Comparison of ENCODE assay signal across 2 cellular contexts in the genomic region with DNA sequence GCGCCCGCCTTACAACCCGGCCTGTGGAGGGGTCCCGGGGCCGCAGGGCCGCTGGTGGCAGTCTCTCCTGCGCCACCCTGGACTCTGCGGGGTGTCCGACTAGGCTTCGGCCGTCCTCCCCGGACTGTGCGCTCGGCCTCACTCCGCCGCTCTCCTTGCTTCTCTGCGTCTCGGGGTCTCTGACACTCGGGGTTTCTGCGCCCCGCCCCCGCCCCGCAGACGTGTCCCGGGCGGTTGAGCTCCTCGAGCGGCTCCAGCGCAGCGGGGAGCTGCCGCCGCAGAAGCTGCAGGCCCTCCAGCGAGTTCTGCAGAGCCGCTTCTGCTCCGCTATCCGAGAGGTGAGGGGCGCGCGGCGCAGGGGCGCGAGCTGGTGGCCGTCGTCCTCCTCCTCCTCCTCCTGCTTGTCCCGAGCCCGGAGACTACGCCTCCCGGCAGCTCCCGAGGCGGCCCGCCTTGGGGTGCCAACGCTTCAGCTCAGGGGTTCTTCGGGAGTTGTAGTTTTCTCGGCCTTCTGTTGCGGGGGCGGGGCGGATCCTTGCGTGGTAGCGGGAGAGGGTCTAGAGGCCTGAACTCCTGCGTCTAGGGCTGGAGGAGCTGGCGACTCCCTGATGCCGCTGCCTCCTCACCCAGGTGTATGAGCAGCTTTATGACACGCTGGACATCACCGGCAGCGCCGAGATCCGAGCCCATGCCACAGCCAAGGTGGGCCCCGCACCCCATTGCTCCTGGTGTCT.
TF ChIP-seq lines count a peak whose summit lies in the region.

No MANE protein-coding gene starts in this region.

TF ChIP-seq in HEK293, 187 proteins besides CTCF, POLR2A, EP300 and RAD21 (continued from another document and continues in another):
- TF ChIP-seq, protein P1, sequence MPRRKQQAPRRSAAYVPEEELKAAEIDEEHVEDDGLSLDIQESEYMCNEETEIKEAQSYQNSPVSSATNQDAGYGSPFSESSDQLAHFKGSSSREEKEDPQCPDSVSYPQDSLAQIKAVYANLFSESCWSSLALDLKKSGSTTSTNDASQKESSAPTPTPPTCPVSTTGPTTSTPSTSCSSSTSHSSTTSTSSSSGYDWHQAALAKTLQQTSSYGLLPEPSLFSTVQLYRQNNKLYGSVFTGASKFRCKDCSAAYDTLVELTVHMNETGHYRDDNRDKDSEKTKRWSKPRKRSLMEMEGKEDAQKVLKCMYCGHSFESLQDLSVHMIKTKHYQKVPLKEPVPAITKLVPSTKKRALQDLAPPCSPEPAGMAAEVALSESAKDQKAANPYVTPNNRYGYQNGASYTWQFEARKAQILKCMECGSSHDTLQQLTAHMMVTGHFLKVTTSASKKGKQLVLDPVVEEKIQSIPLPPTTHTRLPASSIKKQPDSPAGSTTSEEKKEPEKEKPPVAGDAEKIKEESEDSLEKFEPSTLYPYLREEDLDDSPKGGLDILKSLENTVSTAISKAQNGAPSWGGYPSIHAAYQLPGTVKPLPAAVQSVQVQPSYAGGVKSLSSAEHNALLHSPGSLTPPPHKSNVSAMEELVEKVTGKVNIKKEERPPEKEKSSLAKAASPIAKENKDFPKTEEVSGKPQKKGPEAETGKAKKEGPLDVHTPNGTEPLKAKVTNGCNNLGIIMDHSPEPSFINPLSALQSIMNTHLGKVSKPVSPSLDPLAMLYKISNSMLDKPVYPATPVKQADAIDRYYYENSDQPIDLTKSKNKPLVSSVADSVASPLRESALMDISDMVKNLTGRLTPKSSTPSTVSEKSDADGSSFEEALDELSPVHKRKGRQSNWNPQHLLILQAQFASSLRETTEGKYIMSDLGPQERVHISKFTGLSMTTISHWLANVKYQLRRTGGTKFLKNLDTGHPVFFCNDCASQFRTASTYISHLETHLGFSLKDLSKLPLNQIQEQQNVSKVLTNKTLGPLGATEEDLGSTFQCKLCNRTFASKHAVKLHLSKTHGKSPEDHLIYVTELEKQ (tag by site-specific recombination; IDR thresholded peaks at IDR 0.05; ENCODE audit: borderline replicate concordance) = no peak
- TF ChIP-seq, protein P2, sequence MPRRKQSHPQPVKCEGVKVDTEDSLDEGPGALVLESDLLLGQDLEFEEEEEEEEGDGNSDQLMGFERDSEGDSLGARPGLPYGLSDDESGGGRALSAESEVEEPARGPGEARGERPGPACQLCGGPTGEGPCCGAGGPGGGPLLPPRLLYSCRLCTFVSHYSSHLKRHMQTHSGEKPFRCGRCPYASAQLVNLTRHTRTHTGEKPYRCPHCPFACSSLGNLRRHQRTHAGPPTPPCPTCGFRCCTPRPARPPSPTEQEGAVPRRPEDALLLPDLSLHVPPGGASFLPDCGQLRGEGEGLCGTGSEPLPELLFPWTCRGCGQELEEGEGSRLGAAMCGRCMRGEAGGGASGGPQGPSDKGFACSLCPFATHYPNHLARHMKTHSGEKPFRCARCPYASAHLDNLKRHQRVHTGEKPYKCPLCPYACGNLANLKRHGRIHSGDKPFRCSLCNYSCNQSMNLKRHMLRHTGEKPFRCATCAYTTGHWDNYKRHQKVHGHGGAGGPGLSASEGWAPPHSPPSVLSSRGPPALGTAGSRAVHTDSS (tag by site-specific recombination; IDR thresholded peaks at IDR 0.05) = peak; percentile 76
- TF ChIP-seq KLF10 (tag by site-specific recombination; IDR thresholded peaks at IDR 0.05) (0 out of 2 replicates have a peak, but pooled peaks have one; percentile 18), RBAK (tag by site-specific recombination; IDR thresholded peaks at IDR 0.05) (no peak), ZXDB (tag by site-specific recombination; IDR thresholded peaks at IDR 0.05) (peak; percentile 76), ZNF785 (tag by site-specific recombination; IDR thresholded peaks at IDR 0.05) (no peak), ZFP37 (tag by site-specific recombination; IDR thresholded peaks at IDR 0.05) (0 out of 2 replicates have a peak, but pooled peaks have one; percentile 52), ZBTB20 (tag by site-specific recombination; IDR thresholded peaks at IDR 0.05) (peak; percentile 95), ZSCAN23 (tag by site-specific recombination; IDR thresholded peaks at IDR 0.05) (no peak), ZNF560 (tag by site-specific recombination; IDR thresholded peaks at IDR 0.05; ENCODE audit: borderline replicate concordance) (no peak), GLIS2 (tag by site-specific recombination; IDR thresholded peaks at IDR 0.05) (peak; percentile 80), ZNF335 (tag by site-specific recombination; conservative IDR thresholded peaks at IDR 0.05) (peak; percentile 97), ZNF664 (tag by site-specific recombination; IDR thresholded peaks at IDR 0.05) (no peak), ZNF776 (tag by site-specific recombination; IDR thresholded peaks at IDR 0.05; ENCODE audit: borderline replicate concordance) (no peak), SP2 (tag by site-specific recombination; IDR thresholded peaks at IDR 0.05) (peak; percentile 47), ZNF571 (tag by site-specific recombination; IDR thresholded peaks at IDR 0.05) (no peak), ZNF629 (tag by site-specific recombination; IDR thresholded peaks at IDR 0.05) (no peak), YY2 (tag by site-specific recombination; IDR thresholded peaks at IDR 0.05) (peak; percentile 17; the same call in 1 of the 2 replicates), HOXC10 (CRISPR knock-in tag; IDR thresholded peaks at IDR 0.05) (no peak), ZNF548 (tag by site-specific recombination; IDR thresholded peaks at IDR 0.05) (no peak), KLF16 (tag by site-specific recombination; IDR thresholded peaks at IDR 0.05) (0 out of 2 replicates have a peak, but pooled peaks have one; percentile 45), ZNF76 (tag by site-specific recombination; IDR thresholded peaks at IDR 0.05; ENCODE audit: borderline replicate concordance, low read depth) (peak; percentile 91), ZNF354C (tag by site-specific recombination; IDR thresholded peaks at IDR 0.05; ENCODE audit: borderline replicate concordance, low read depth) (no peak)
- TF ChIP-seq, protein P3, sequence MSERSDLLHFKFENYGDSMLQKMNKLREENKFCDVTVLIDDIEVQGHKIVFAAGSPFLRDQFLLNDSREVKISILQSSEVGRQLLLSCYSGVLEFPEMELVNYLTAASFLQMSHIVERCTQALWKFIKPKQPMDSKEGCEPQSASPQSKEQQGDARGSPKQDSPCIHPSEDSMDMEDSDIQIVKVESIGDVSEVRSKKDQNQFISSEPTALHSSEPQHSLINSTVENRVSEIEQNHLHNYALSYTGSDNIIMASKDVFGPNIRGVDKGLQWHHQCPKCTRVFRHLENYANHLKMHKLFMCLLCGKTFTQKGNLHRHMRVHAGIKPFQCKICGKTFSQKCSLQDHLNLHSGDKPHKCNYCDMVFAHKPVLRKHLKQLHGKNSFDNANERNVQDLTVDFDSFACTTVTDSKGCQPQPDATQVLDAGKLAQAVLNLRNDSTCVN (tag by site-specific recombination; optimal IDR thresholded peaks at IDR 0.05) = peak; percentile 77
- TF ChIP-seq, protein P4, sequence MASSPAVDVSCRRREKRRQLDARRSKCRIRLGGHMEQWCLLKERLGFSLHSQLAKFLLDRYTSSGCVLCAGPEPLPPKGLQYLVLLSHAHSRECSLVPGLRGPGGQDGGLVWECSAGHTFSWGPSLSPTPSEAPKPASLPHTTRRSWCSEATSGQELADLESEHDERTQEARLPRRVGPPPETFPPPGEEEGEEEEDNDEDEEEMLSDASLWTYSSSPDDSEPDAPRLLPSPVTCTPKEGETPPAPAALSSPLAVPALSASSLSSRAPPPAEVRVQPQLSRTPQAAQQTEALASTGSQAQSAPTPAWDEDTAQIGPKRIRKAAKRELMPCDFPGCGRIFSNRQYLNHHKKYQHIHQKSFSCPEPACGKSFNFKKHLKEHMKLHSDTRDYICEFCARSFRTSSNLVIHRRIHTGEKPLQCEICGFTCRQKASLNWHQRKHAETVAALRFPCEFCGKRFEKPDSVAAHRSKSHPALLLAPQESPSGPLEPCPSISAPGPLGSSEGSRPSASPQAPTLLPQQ (tag by site-specific recombination; IDR thresholded peaks at IDR 0.05) = peak; percentile 99

TF ChIP-seq in SK-N-SH treated with all-trans-retinoic acid at 6 μM for 48 hours, 23 proteins besides CTCF, POLR2A, EP300 and RAD21 (continued from another document):
- TF ChIP-seq, protein P5, sequence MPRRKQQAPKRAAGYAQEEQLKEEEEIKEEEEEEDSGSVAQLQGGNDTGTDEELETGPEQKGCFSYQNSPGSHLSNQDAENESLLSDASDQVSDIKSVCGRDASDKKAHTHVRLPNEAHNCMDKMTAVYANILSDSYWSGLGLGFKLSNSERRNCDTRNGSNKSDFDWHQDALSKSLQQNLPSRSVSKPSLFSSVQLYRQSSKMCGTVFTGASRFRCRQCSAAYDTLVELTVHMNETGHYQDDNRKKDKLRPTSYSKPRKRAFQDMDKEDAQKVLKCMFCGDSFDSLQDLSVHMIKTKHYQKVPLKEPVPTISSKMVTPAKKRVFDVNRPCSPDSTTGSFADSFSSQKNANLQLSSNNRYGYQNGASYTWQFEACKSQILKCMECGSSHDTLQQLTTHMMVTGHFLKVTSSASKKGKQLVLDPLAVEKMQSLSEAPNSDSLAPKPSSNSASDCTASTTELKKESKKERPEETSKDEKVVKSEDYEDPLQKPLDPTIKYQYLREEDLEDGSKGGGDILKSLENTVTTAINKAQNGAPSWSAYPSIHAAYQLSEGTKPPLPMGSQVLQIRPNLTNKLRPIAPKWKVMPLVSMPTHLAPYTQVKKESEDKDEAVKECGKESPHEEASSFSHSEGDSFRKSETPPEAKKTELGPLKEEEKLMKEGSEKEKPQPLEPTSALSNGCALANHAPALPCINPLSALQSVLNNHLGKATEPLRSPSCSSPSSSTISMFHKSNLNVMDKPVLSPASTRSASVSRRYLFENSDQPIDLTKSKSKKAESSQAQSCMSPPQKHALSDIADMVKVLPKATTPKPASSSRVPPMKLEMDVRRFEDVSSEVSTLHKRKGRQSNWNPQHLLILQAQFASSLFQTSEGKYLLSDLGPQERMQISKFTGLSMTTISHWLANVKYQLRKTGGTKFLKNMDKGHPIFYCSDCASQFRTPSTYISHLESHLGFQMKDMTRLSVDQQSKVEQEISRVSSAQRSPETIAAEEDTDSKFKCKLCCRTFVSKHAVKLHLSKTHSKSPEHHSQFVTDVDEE (CRISPR knock-in tag; IDR thresholded peaks at IDR 0.05) = no peak; the same call in 1 of the 2 replicates
- TF ChIP-seq ESRRG (CRISPR knock-in tag; IDR thresholded peaks at IDR 0.05) (no peak), ZNF565 (CRISPR knock-in tag; conservative IDR thresholded peaks at IDR 0.05; ENCODE audit: low read depth) (no peak), RARB (CRISPR knock-in tag; IDR thresholded peaks at IDR 0.05) (no peak)
- TF ChIP-seq, protein P6, sequence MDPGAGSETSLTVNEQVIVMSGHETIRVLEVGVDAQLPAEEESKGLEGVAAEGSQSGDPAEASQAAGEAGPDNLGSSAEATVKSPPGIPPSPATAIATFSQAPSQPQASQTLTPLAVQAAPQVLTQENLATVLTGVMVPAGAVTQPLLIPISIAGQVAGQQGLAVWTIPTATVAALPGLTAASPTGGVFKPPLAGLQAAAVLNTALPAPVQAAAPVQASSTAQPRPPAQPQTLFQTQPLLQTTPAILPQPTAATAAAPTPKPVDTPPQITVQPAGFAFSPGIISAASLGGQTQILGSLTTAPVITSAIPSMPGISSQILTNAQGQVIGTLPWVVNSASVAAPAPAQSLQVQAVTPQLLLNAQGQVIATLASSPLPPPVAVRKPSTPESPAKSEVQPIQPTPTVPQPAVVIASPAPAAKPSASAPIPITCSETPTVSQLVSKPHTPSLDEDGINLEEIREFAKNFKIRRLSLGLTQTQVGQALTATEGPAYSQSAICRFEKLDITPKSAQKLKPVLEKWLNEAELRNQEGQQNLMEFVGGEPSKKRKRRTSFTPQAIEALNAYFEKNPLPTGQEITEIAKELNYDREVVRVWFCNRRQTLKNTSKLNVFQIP (CRISPR knock-in tag; IDR thresholded peaks at IDR 0.05; ENCODE audit: borderline replicate concordance, low read depth) = no peak
TF ChIP-seq in SK-N-SH treated with all-trans-retinoic acid at 6 μM for 48 hours: peak in this region for 0.
